Comparison of ENCODE assay signal across 23 cellular contexts in the genomic region with DNA sequence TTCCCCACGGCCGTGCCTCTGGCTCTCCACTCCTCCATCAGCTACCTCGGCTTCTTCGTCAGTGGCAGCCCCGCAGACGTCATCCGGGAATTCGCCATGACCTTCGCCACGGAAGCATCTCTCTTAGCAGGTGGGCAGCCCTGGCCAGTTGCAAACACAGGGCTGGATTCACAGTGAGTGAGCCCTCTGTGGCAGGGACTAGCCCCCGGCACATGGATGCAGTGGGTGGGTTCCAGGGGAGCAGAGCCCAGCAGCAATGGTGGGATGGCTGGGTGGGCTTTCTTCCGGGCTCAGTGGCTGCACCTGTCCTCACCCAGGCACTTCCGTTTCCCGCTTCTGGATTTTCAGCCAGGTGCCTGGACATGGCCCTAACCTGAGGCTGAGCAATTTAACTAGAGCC. TPM values are rescaled to one million over a fixed set of nuclear protein-coding genes. Genes with fewer than 3 reads are reported as not detected.
A peak's percentile ranks its signal among the peaks of the same experiment; 100 is the strongest.
DNase-seq lines count a peak whose midpoint lies in the region; ATAC-seq and FAIRE-seq lines count a peak whose summit lies in the region.
"Had no signal": no experiment of that assay in that cellular context is flagged by ENCODE, and none has a peak within 500 bp of the region (broad histone marks: within the 10 kb centered on the region; RNA-seq: fewer than 3 reads in every experiment).

No MANE protein-coding gene starts in this region.

- CTCF ChIA-PET in activated CD4-positive, alpha-beta memory T cell treated with anti-CD3 and anti-CD28 coated beads for 36 hours (lab: Charles Lee): interaction anchor here (0.7 to 3.6 kb wide), 3 partner anchors 8 to 32 kb away, joined by 4 to 19 read pairs (median 9); a partner anchor contains a TSS

- POLR2A ChIA-PET in activated CD4-positive, alpha-beta memory T cell treated with anti-CD3 and anti-CD28 coated beads for 36 hours (lab: Charles Lee): interaction anchor here (0.9 to 3.6 kb wide), 5 partner anchors 9 to 227 kb away, joined by 3 to 27 read pairs (median 5); a partner anchor contains a TSS

- H3K9me3 Mint-ChIP-seq in activated CD4-positive, alpha-beta memory T cell treated with anti-CD3 and anti-CD28 coated beads for 36 hours: no peaks in the 10 kb centered on the region
- no peaks in the 10 kb centered on the region for H3K9me3 Mint-ChIP-seq in effector memory CD8-positive, alpha-beta T cell

- no peaks in the 10 kb centered on the region for H3K27me3 Mint-ChIP-seq in activated CD4-positive, alpha-beta memory T cell treated with anti-CD3 and anti-CD28 coated beads for 36 hours
- H3K27me3 Mint-ChIP-seq in effector memory CD8-positive, alpha-beta T cell: no peaks in the 10 kb centered on the region

- DNase-seq in cardiac septum (ENCODE audit: low spot score) (peak; percentile 55), Right ventricle myocardium superior (no peak), NCI-H146 treated with DMSO at 0.1 percent for 48 hours (lab: John Stamatoyannopoulos, UW; ENCODE audit: unreplicated experiment) (no peak), Right ventricle myocardium inferior (ENCODE audit: missing footprints) (no peak), HTR-8/SVneo (ENCODE audit: insufficient read length, low spot score) (no peak)
- no peak for DNase-seq in activated CD4-positive, alpha-beta memory T cell treated with anti-CD3 and anti-CD28 coated beads for 36 hours
- no peak for DNase-seq in effector memory CD8-positive, alpha-beta T cell
- DNase-seq: body of pancreas; effector CD8-positive, alpha-beta T cell; IMR-90; left ventricle myocardium superior; NCI-H1092 treated with DMSO at 0.1 percent for 48 hours; NCI-H2107; NCI-H510A; NK-92 treated with Interleukin-12 subunit alpha and Interleukin-12 subunit beta, amount 100 ng/mL, for 24 hours had no signal

- peak overlapping the region; percentile 38 for H3K4me3 Mint-ChIP-seq in activated CD4-positive, alpha-beta memory T cell treated with anti-CD3 and anti-CD28 coated beads for 36 hours
- H3K4me3 Mint-ChIP-seq in effector memory CD8-positive, alpha-beta T cell: peak overlapping the region; percentile 34 to 83

- peak overlapping the region; percentile 96 for H3K27ac Mint-ChIP-seq in activated CD4-positive, alpha-beta memory T cell treated with anti-CD3 and anti-CD28 coated beads for 36 hours
- peak overlapping the region in 1 of 2 donors; percentile 100 for H3K27ac Mint-ChIP-seq in effector memory CD8-positive, alpha-beta T cell

- peaks cover 44% of the 10 kb centered on the region for H3K4me1 Mint-ChIP-seq in activated CD4-positive, alpha-beta memory T cell treated with anti-CD3 and anti-CD28 coated beads for 36 hours (ENCODE audit: low read depth)
- H3K4me1 Mint-ChIP-seq in effector memory CD8-positive, alpha-beta T cell (ENCODE audit: low read depth in 2 of 2): peaks cover 48 to 49% of the 10 kb centered on the region in 2 donors

- no peak for FAIRE-seq in HTR-8/SVneo (lab: Jason Lieb, UNC)
- FAIRE-seq: frontal cortex, RCC 7860 had no signal

- peaks cover 50% of the 10 kb centered on the region for H3K36me3 Mint-ChIP-seq in activated CD4-positive, alpha-beta memory T cell treated with anti-CD3 and anti-CD28 coated beads for 36 hours
- peaks cover 48% of the 10 kb centered on the region for H3K36me3 Mint-ChIP-seq in effector memory CD8-positive, alpha-beta T cell (ENCODE audit: insufficient read depth)

- ATAC-seq in Right ventricle myocardium superior (ENCODE audit: poor library complexity) (no peak), Right ventricle myocardium inferior (no peak)
- no peak for ATAC-seq in effector memory CD8-positive, alpha-beta T cell (replicated peaks)
- ATAC-seq: body of pancreas, esophagus mucosa, HCT116, left ventricle myocardium superior had no signal

- intact Hi-C loops in cardiac septum (cut with DNase I) (no loop called here), Right ventricle myocardium superior (cut with DNase I) (no loop called here), Right ventricle myocardium inferior (cut with DNase I) (no loop called here)
- intact Hi-C loops in activated CD4-positive, alpha-beta memory T cell treated with anti-CD3 and anti-CD28 coated beads for 36 hours (cut with micrococcal nuclease): no loop called here

RNA-seq across cellular contexts. Expression of a gene that starts 9.4 kb away (rescaled TPM):
- total RNA-seq in cardiac septum (not detected), Right ventricle myocardium superior (not detected), Right ventricle myocardium inferior (not detected)
- 10 to 100 TPM; 27.2 to 29.4 TPM for total RNA-seq in activated CD4-positive, alpha-beta memory T cell treated with anti-CD3 and anti-CD28 coated beads for 36 hours
- total RNA-seq: frontal cortex, hepatocyte, IMR-90, left ventricle myocardium superior, pulmonary artery endothelial cell, temporal lobe had no signal

RNA-seq across cellular contexts. Expression of a gene that starts 17.2 kb away (rescaled TPM):
- total RNA-seq in cardiac septum: not detected
- total RNA-seq in Right ventricle myocardium superior: not detected
- 10 to 100 TPM; 47.6 to 49.8 TPM for total RNA-seq in activated CD4-positive, alpha-beta memory T cell treated with anti-CD3 and anti-CD28 coated beads for 36 hours
- not detected for total RNA-seq in Right ventricle myocardium inferior
- total RNA-seq: frontal cortex, IMR-90, left ventricle myocardium superior, pulmonary artery endothelial cell, temporal lobe had no signal

RNA-seq across cellular contexts. Expression of a gene that starts 46.8 kb away (rescaled TPM):
- total RNA-seq in cardiac septum: not detected
- not detected for total RNA-seq in Right ventricle myocardium superior
- not detected for total RNA-seq in activated CD4-positive, alpha-beta memory T cell treated with anti-CD3 and anti-CD28 coated beads for 36 hours
- total RNA-seq in Right ventricle myocardium inferior: not detected
- total RNA-seq: esophagus mucosa, frontal cortex, IMR-90, left ventricle myocardium superior, pulmonary artery endothelial cell, temporal lobe, vagina had no signal

Comparison
In these comparisons a context has a peak if more than half of its experiments do, and no peak if none do; other contexts are left out.
1. RNA of a gene that starts 9.4 kb away (total RNA-seq): 27.2 to 29.4 TPM in activated CD4-positive, alpha-beta memory T cell treated with anti-CD3 and anti-CD28 coated beads for 36 hours; not detected in Right ventricle myocardium superior (single experiment), not detected in cardiac septum (single experiment) and not detected in Right ventricle myocardium inferior (single experiment); every median in the first group is over 10 times any median in the second.
2. RNA of a gene that starts 17.2 kb away (total RNA-seq): 47.6 to 49.8 TPM in activated CD4-positive, alpha-beta memory T cell treated with anti-CD3 and anti-CD28 coated beads for 36 hours; not detected in cardiac septum (single experiment), not detected in Right ventricle myocardium superior (single experiment) and not detected in Right ventricle myocardium inferior (single experiment); every median in the first group is over 10 times any median in the second.